In genomic region chr10:130691787-130692186, GRCh38 we compare ENCODE assay signal across 4 cellular contexts.
"Had no signal": no experiment of that assay in that cellular context is flagged by ENCODE, and none has a peak within 500 bp of the region (broad histone marks: within the 10 kb centered on the region; RNA-seq: fewer than 3 reads in every experiment).

No MANE protein-coding gene starts in this region.

- H2AFZ ChIP-seq: GM23338 had no signal

- H3K4me3 ChIP-seq: GM23338 had no signal

- ATAC-seq: GM23338 had no signal

- H3K4me2 ChIP-seq: GM23338 had no signal

- DNase-seq: H9, HCEC 1CT, IMR-90 had no signal
